Comparison of ENCODE assay signal across 11 cellular contexts in genomic region chr4:48093949-48094550, GRCh38. TPM values are rescaled to one million over a fixed set of nuclear protein-coding genes. Genes with fewer than 3 reads are reported as not detected.
A peak's percentile ranks its signal among the peaks of the same experiment; 100 is the strongest.
DNase-seq lines count a peak whose midpoint lies in the region; ATAC-seq, FAIRE-seq and TF ChIP-seq lines count a peak whose summit lies in the region.
"Had no signal": no experiment of that assay in that cellular context is flagged by ENCODE, and none has a peak within 500 bp of the region (broad histone marks: within the 10 kb centered on the region; RNA-seq: fewer than 3 reads in every experiment).

No MANE protein-coding gene starts in this region.

- ATAC-seq in activated CD8-positive, alpha-beta memory T cell treated with anti-CD3 and anti-CD28 coated beads, Interleukin-2, amount 10 ng/mL, durations not matched to agents 7 days and 5 days, result no peak
- peak; percentile 99 for ATAC-seq in activated T-cell treated with anti-CD3 and anti-CD28 coated beads, Interleukin-2, amount 50 U/mL, for 4 hours
- ATAC-seq in sciatic nerve, result no peak

- H3K9me3 Mint-ChIP-seq in activated CD8-positive, alpha-beta memory T cell treated with anti-CD3 and anti-CD28 coated beads, Interleukin-2, amount 10 ng/mL, durations not matched to agents 7 days and 5 days (ENCODE audit: low read depth), result no peaks in the 10 kb centered on the region
- no peaks in the 10 kb centered on the region for H3K9me3 Mint-ChIP-seq in activated T-cell treated with anti-CD3 and anti-CD28 coated beads, Interleukin-2, amount 50 U/mL, for 4 hours
- H3K9me3 Mint-ChIP-seq: nephron had no signal

- peak in 2 of 3 experiments; percentile 14 to 33 for DNase-seq in activated CD8-positive, alpha-beta memory T cell treated with anti-CD3 and anti-CD28 coated beads for 48 hours (ENCODE audit: low read depth in 2 of 3, low spot score in 2 of 3)
- no peak for DNase-seq in activated CD8-positive, alpha-beta memory T cell treated with anti-CD3 and anti-CD28 coated beads, Interleukin-2, amount 10 ng/mL, durations not matched to agents 7 days and 5 days
- DNase-seq in activated T-cell treated with anti-CD3 and anti-CD28 coated beads, Interleukin-2, amount 50 U/mL, for 4 hours, result no peak
- DNase-seq in iris pigment epithelial cell (ENCODE audit: low read depth) (peak; percentile 74), frontal cortex (ENCODE audit: low spot score in 2 of 2) (no peak), sciatic nerve (ENCODE audit: low spot score) (no peak), sigmoid colon (no peak)
- DNase-seq in stimulated activated CD8-positive, alpha-beta memory T cell treated with anti-CD3 and anti-CD28 coated beads, Interleukin-7, amount 100 ng/mL, for 48 hours (ENCODE audit: extremely low read depth in 1 of 2, low read depth in 1 of 2), result peak; percentile 31 to 60
- DNase-seq: NCI-H2227 treated with DMSO at 0.1 percent for 48 hours had no signal

- no peak overlapping the region for H3K27ac Mint-ChIP-seq in activated CD8-positive, alpha-beta memory T cell treated with anti-CD3 and anti-CD28 coated beads, Interleukin-2, amount 10 ng/mL, durations not matched to agents 7 days and 5 days
- H3K27ac Mint-ChIP-seq: nephron had no signal

- no peaks in the 10 kb centered on the region for H3K9me3 ChIP-seq in sigmoid colon

- no peak for TF ChIP-seq POLR2A in sigmoid colon (IDR thresholded peaks at IDR 0.05)

- no peak for FAIRE-seq in frontal cortex (lab: Jason Lieb, UNC)
- FAIRE-seq: TTC549 had no signal

- H3K27ac ChIP-seq in sigmoid colon, result no peak overlapping the region

- H3K36me3 Mint-ChIP-seq in activated CD8-positive, alpha-beta memory T cell treated with anti-CD3 and anti-CD28 coated beads, Interleukin-2, amount 10 ng/mL, durations not matched to agents 7 days and 5 days, result peaks cover 24% of the 10 kb centered on the region
- peaks cover 14% of the 10 kb centered on the region for H3K36me3 Mint-ChIP-seq in activated T-cell treated with anti-CD3 and anti-CD28 coated beads, Interleukin-2, amount 50 U/mL, for 4 hours (ENCODE audit: insufficient read depth)

- TF ChIP-seq EP300 in sigmoid colon (IDR thresholded peaks at IDR 0.05), result no peak

- H3K27me3 Mint-ChIP-seq in activated CD8-positive, alpha-beta memory T cell treated with anti-CD3 and anti-CD28 coated beads, Interleukin-2, amount 10 ng/mL, durations not matched to agents 7 days and 5 days, result no peaks in the 10 kb centered on the region
- no peaks in the 10 kb centered on the region for H3K27me3 Mint-ChIP-seq in activated T-cell treated with anti-CD3 and anti-CD28 coated beads, Interleukin-2, amount 50 U/mL, for 4 hours (ENCODE audit: low read depth)

- TF ChIP-seq CTCF in sigmoid colon (IDR thresholded peaks at IDR 0.05), result no peak

- H3K4me1 Mint-ChIP-seq in activated CD8-positive, alpha-beta memory T cell treated with anti-CD3 and anti-CD28 coated beads, Interleukin-2, amount 10 ng/mL, durations not matched to agents 7 days and 5 days, result peaks cover 4% of the 10 kb centered on the region
- H3K4me1 Mint-ChIP-seq in activated T-cell treated with anti-CD3 and anti-CD28 coated beads, Interleukin-2, amount 50 U/mL, for 4 hours (ENCODE audit: low read depth), result peaks cover 9% of the 10 kb centered on the region
- H3K4me1 Mint-ChIP-seq: nephron had no signal

- no peaks in the 10 kb centered on the region for H3K36me3 ChIP-seq in sigmoid colon

- intact Hi-C loops in sciatic nerve (cut with DNase I), result no loop called here
- intact Hi-C loops in sigmoid colon (cut with DNase I), result no loop called here

- H3K27me3 ChIP-seq in sigmoid colon, result no peaks in the 10 kb centered on the region

- WGBS in sigmoid colon, 2 donors, result 19 to 58% methylated on average over 3 of the region's 3 CpGs

- no peak overlapping the region for H3K4me3 ChIP-seq in sigmoid colon

- H3K4me1 ChIP-seq in sigmoid colon, result no peaks in the 10 kb centered on the region

- no peak overlapping the region for H3K4me3 Mint-ChIP-seq in activated CD8-positive, alpha-beta memory T cell treated with anti-CD3 and anti-CD28 coated beads, Interleukin-2, amount 10 ng/mL, durations not matched to agents 7 days and 5 days
- H3K4me3 Mint-ChIP-seq in activated T-cell treated with anti-CD3 and anti-CD28 coated beads, Interleukin-2, amount 50 U/mL, for 4 hours, result no peak overlapping the region
- H3K4me3 Mint-ChIP-seq: nephron had no signal

- CTCF ChIA-PET in activated CD8-positive, alpha-beta memory T cell treated with anti-CD3 and anti-CD28 coated beads, Interleukin-2, amount 10 ng/mL, durations not matched to agents 7 days and 5 days (lab: Charles Lee), result no interaction called here

RNA-seq across cellular contexts. Expression of gene TXK, which starts 40.0 kb away (rescaled TPM):
- total RNA-seq in activated CD8-positive, alpha-beta memory T cell treated with anti-CD3 and anti-CD28 coated beads, Interleukin-2, amount 10 ng/mL, durations not matched to agents 7 days and 5 days, result 10 to 100 TPM; 21.2 to 24.0 TPM
- 1 to 10 TPM; 2.4 to 5.9 (median 4.8) TPM for total RNA-seq in activated T-cell treated with anti-CD3 and anti-CD28 coated beads, Interleukin-2, amount 50 U/mL, for 4 hours
- 0.41 TPM for total RNA-seq in frontal cortex
- 3.9 TPM for total RNA-seq in sciatic nerve
- 1 to 10 TPM in 1 of 4 donors, under 1 TPM in 3; 0.55 to 1.1 (median 0.85) TPM for total RNA-seq in sigmoid colon
- 1 to 10 TPM in 1 of 3 donors, not detected in 2; 7.5 TPM for polyA plus RNA-seq in sigmoid colon

Comparison
In these comparisons a context has a peak if more than half of its experiments do, and no peak if none do; other contexts are left out.
1. DNase-seq: peak in activated CD8-positive, alpha-beta memory T cell treated with anti-CD3 and anti-CD28 coated beads for 48 hours (2 of 3), iris pigment epithelial cell (single experiment) and stimulated activated CD8-positive, alpha-beta memory T cell treated with anti-CD3 and anti-CD28 coated beads, Interleukin-7, amount 100 ng/mL, for 48 hours (2 of 2); none in activated CD8-positive, alpha-beta memory T cell treated with anti-CD3 and anti-CD28 coated beads, Interleukin-2, amount 10 ng/mL, durations not matched to agents 7 days and 5 days (single experiment), activated T-cell treated with anti-CD3 and anti-CD28 coated beads, Interleukin-2, amount 50 U/mL, for 4 hours (single experiment), frontal cortex (0 of 2), sciatic nerve (single experiment) and sigmoid colon (single experiment).
2. ATAC-seq: peak in activated T-cell treated with anti-CD3 and anti-CD28 coated beads, Interleukin-2, amount 50 U/mL, for 4 hours (2 of 2); none in activated CD8-positive, alpha-beta memory T cell treated with anti-CD3 and anti-CD28 coated beads, Interleukin-2, amount 10 ng/mL, durations not matched to agents 7 days and 5 days (single experiment) and sciatic nerve (single experiment).